ENCODE assay signal across 8 cellular contexts in the genomic region with DNA sequence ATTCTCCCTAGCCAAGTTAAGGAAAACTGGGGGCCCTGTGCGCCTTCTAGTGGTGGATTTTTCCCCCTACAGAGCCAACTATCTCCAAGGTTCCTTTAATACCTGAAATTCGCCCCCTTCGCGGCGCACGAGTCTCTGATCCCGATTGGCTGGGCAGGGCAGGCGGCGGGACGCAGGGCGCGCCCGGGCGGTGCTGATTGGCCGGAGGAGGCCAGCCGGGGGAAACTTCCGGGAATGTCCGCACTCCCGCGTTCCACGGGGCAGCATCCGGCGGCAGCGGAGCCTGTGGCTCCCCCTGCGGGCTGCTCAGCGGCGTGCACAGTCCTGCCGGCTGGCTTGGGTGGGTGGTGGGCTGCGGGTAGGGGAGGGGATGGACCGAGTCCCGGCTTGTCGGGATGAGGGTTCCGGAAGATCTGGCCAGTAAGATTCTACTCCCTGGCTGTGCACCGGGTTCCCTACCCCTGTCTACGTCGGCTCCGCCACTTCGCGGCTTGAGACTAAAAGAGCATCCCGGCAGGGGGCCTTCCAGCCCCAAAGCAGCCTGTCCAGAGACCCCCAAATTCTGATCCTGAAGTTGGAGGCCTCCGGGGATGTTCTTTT. TPM values are rescaled to one million over a fixed set of nuclear protein-coding genes. Genes with fewer than 3 reads are reported as not detected.
DNase-seq lines count a peak whose midpoint lies in the region; ATAC-seq and TF ChIP-seq lines count a peak whose summit lies in the region.

A gene (plus strand): TSS at position 241 of the 600 bp plus-strand sequence. CDS start 515 bp downstream, outside the sequence.

- H3K4me1 Mint-ChIP-seq in CD14-positive monocyte = peaks cover 42% of the 10 kb centered on the region

- peaks cover 0 to 2% (median 0%) of the 10 kb centered on the region in 7 donors for H3K9me3 Mint-ChIP-seq in CD14-positive monocyte

- H3K36me3 Mint-ChIP-seq in CD14-positive monocyte = peaks cover 6 to 16% of the 10 kb centered on the region in 2 donors

- TF ChIP-seq CTCF in CD14-positive monocyte (IDR thresholded peaks at IDR 0.05) = peak; percentile 90

- ATAC-seq in GM19328 (IDR thresholded peaks at IDR 0.05; ENCODE audit: unreplicated experiment) = peak; percentile 63
- ATAC-seq in HG03520 (IDR thresholded peaks at IDR 0.05; ENCODE audit: unreplicated experiment) = peak; percentile 74
- peak; percentile 83 for ATAC-seq in left lobe of liver

- H3K4me3 Mint-ChIP-seq in CD14-positive monocyte = peak within 1 kb of the TSS; percentile 76 to 85

- DNase-seq in CD14-positive monocyte (ENCODE audit: low spot score) (peak; percentile 91), NCI-H526 treated with DMSO at 0.1 percent for 48 hours (lab: John Stamatoyannopoulos, UW) (peak; percentile 95), dedifferentiated amniotic fluid mesenchymal stem cell (ENCODE audit: extremely low spot score) (peak; percentile 98), left lobe of liver (ENCODE audit: low spot score) (peak; percentile 98)
- peak; percentile 88 to 92 for DNase-seq in activated CD4-positive, alpha-beta T cell treated with anti-CD3 and anti-CD28 coated beads, Interleukin-2, amount 50 U/mL, for 24 hours (ENCODE audit: low read depth in 1 of 2, low spot score in 1 of 2)
- DNase-seq in stimulated activated CD4-positive, alpha-beta T cell treated with anti-CD3 and anti-CD28 coated beads, Interleukin-2, amount 100 ng/mL, for 4 hours (ENCODE audit: low read depth) = peak; percentile 85

- intact Hi-C loops in CD14-positive monocyte (cut with micrococcal nuclease) = loop anchor here (5.0 kb wide), 2 partner anchors 37 to 97 kb away; a partner anchor contains a TSS

- H3K27me3 Mint-ChIP-seq in CD14-positive monocyte (ENCODE audit: low read depth in 3 of 3) = no peaks in the 10 kb centered on the region

- H3K27ac Mint-ChIP-seq in CD14-positive monocyte = peak within 1 kb of the TSS; percentile 89 to 99 (median 92)

RNA-seq across cellular contexts. Expression of the gene that starts here (rescaled TPM):
- 1 to 10 TPM; 2.7 to 3.2 TPM for polyA plus RNA-seq in CD14-positive monocyte
- 16.0 TPM for total RNA-seq in left lobe of liver

Comparison
In these comparisons a context has a peak if more than half of its experiments do, and no peak if none do; other contexts are left out.
1. Peak in every context shown above with its lines: DNase-seq and ATAC-seq.